8 cellular contexts compared by ENCODE assay signal in the genomic region with DNA sequence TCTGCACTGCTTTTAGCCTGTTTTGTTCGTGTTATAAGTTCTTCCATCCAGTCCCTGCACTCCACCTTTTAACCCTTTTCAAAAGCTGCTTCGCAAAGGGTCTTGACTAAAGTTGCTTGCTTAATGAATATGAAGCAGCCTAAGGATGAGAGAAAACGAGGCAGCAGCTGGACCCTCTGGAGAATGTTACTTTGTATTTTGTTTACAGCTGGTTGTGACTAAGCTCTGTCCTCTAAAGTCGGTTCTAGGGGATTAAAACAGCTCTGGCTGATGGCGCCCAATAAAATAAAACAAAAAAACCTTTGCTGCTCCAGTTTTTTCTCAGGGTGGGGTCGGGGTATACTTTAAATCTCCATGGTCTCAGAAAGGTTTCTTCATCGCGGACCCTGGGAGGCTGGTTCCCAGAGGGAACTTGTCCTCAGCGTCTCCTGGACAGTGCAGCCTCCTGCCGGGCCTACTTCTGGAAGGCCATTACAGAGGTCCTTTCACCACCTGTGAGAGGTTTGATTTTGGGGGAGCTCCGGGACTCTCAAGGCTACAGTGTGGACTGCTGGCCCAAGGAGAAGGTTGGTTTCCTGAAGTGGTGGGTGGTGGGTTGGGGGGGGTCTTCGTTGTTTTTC. TPM values are rescaled to one million over a fixed set of nuclear protein-coding genes. Genes with fewer than 3 reads are reported as not detected.
DNase-seq lines count a peak whose midpoint lies in the region; ATAC-seq and TF ChIP-seq lines count a peak whose summit lies in the region.

No MANE protein-coding gene starts in this region.

- H3K4me3 Mint-ChIP-seq in activated T-helper 17 cell treated with anti-CD3 and anti-CD28 coated beads, Interleukin-2, amount 50 U/mL, for 72 hours: peak overlapping the region; percentile 93

- H3K4me1 ChIP-seq in A673 (ENCODE audit: insufficient read depth, low read length, poor library complexity, severe bottlenecking) (peaks cover 36% of the 10 kb centered on the region), iPS-20b (ENCODE audit: insufficient read depth, low read length) (peaks cover 27% of the 10 kb centered on the region; the same call in 1 of the 2 replicates), subcutaneous abdominal adipose tissue (ENCODE audit: control insufficient read depth in 5 of 5, insufficient read depth in 5 of 5, low read length in 5 of 5) (peaks cover 13 to 47% (median 45%) of the 10 kb centered on the region in 5 donors)

- H3K4me1 Mint-ChIP-seq in activated T-helper 17 cell treated with anti-CD3 and anti-CD28 coated beads, Interleukin-2, amount 50 U/mL, for 72 hours: peaks cover 43% of the 10 kb centered on the region

- H3K27ac ChIP-seq in A673 (ENCODE audit: low read depth, low read length, poor library complexity, severe bottlenecking) (peak overlapping the region; percentile 78), iPS-20b (ENCODE audit: low read length) (peak overlapping the region; percentile 86), subcutaneous abdominal adipose tissue (ENCODE audit: low read depth, low read length) (peak overlapping the region; percentile 81)

- H3K4me3 ChIP-seq in A673 (ENCODE audit: low read depth, low read length, poor library complexity, severe bottlenecking) (peak overlapping the region; percentile 67), iPS-20b (ENCODE audit: low read length) (peak overlapping the region; percentile 94), subcutaneous abdominal adipose tissue (ENCODE audit: low read depth in 1 of 5, low read length in 5 of 5) (peak overlapping the region; percentile 74 to 98 (median 94))

- BruUV-seq in A673 (replicated peaks; lab: Mats Ljungman, UMichigan): TSS peak; percentile 96

- H3K27me3 ChIP-seq in A673 (replicated peaks; ENCODE audit: insufficient read depth, low read depth, low read length, poor library complexity) (no peaks in the 10 kb centered on the region), iPS-20b (ENCODE audit: insufficient read depth, low read length) (no peaks in the 10 kb centered on the region), subcutaneous abdominal adipose tissue (ENCODE audit: control insufficient read depth in 5 of 5, insufficient read depth in 4 of 5, low read length in 5 of 5) (no peaks in the 10 kb centered on the region)

- DNase-seq in A673 (ENCODE audit: low spot score) (no peak), HCEC 1CT (peak; percentile 38), NCI-H128 (lab: John Stamatoyannopoulos, UW; ENCODE audit: unreplicated experiment) (no peak), NCI-H187 treated with DMSO at 0.1 percent for 48 hours (lab: John Stamatoyannopoulos, UW) (no peak)
- no peak for DNase-seq in activated CD4-positive, alpha-beta T cell treated with anti-CD3 and anti-CD28 coated beads, Interleukin-2, amount 50 U/mL, for 1 hour

- peaks cover 57% of the 10 kb centered on the region for H3K36me3 ChIP-seq in A673 (ENCODE audit: insufficient read depth, low read length, poor library complexity, severe bottlenecking)
- peaks cover 68% of the 10 kb centered on the region for H3K36me3 ChIP-seq in iPS-20b (ENCODE audit: insufficient read depth, low read depth, low read length)
- H3K36me3 ChIP-seq in subcutaneous abdominal adipose tissue (ENCODE audit: control insufficient read depth in 5 of 5, insufficient read depth in 5 of 5, low read length in 5 of 5): peaks cover 7 to 28% (median 23%) of the 10 kb centered on the region in 5 donors

- H3K9me3 Mint-ChIP-seq in activated T-helper 17 cell treated with anti-CD3 and anti-CD28 coated beads, Interleukin-2, amount 50 U/mL, for 72 hours: no peaks in the 10 kb centered on the region

- CTCF ChIA-PET in A673 (lab: Charles Lee): no interaction called here

- no peak for TF ChIP-seq CTCF in A673 (conservative IDR thresholded peaks at IDR 0.05; ENCODE audit: low read depth, low read length)

- H3K9me3 ChIP-seq in A673 (ENCODE audit: low read depth, low read length, poor library complexity, severe bottlenecking): no peaks in the 10 kb centered on the region
- no peaks in the 10 kb centered on the region for H3K9me3 ChIP-seq in iPS-20b (ENCODE audit: insufficient read depth, low read depth, low read length)
- H3K9me3 ChIP-seq in subcutaneous abdominal adipose tissue (ENCODE audit: control insufficient read depth in 5 of 5, low read length in 5 of 5): no peaks in the 10 kb centered on the region

- intact Hi-C loops in A673 (cut with micrococcal nuclease; ENCODE audit: unreplicated experiment): loop anchor here (2.0 kb wide), 1 partner anchor 21 kb away; a partner anchor contains a TSS

- H3K36me3 Mint-ChIP-seq in activated T-helper 17 cell treated with anti-CD3 and anti-CD28 coated beads, Interleukin-2, amount 50 U/mL, for 72 hours (ENCODE audit: low read depth): peaks cover 80% of the 10 kb centered on the region

- peak overlapping the region; percentile 91 for H3K9ac ChIP-seq in iPS-20b (ENCODE audit: low read depth, low read length)
- peak overlapping the region; percentile 10 to 74 (median 64) for H3K9ac ChIP-seq in subcutaneous abdominal adipose tissue (ENCODE audit: low read length in 5 of 5)

- no peak for ATAC-seq in activated T-helper 17 cell treated with anti-CD3 and anti-CD28 coated beads, Interleukin-2, amount 50 U/mL, for 72 hours (replicated peaks)

- H3K27me3 Mint-ChIP-seq in activated T-helper 17 cell treated with anti-CD3 and anti-CD28 coated beads, Interleukin-2, amount 50 U/mL, for 72 hours: no peaks in the 10 kb centered on the region

- peak overlapping the region; percentile 97 for H3K27ac Mint-ChIP-seq in activated T-helper 17 cell treated with anti-CD3 and anti-CD28 coated beads, Interleukin-2, amount 50 U/mL, for 72 hours

- POLR2A ChIA-PET in A673 (lab: Charles Lee; ENCODE audit: low non-redundant PET): interaction anchor here (0.6 to 1.7 kb wide), 3 partner anchors 9 to 40 kb away, joined by 4 to 6 read pairs (median 5); a partner anchor contains a TSS

RNA-seq across cellular contexts. Expression of a gene that starts 0.8 kb away (rescaled TPM):
- total RNA-seq in A673 (2021): 238 and 245 TPM in 2 replicates
- total RNA-seq in activated T-helper 17 cell treated with anti-CD3 and anti-CD28 coated beads, Interleukin-2, amount 50 U/mL, for 72 hours: 10 to 100 TPM; 92.4 to 94.0 TPM

RNA-seq across cellular contexts. Expression of a gene that starts 21.2 kb away (rescaled TPM):
- total RNA-seq in A673 (2021): 152 and 162 TPM in 2 replicates
- total RNA-seq in activated T-helper 17 cell treated with anti-CD3 and anti-CD28 coated beads, Interleukin-2, amount 50 U/mL, for 72 hours: 100 to 1,000 TPM; 127 to 156 TPM

RNA-seq across cellular contexts. Expression of a gene that starts 40.0 kb away (rescaled TPM):
- total RNA-seq in A673 (2021): 35.0 and 40.5 TPM in 2 replicates
- 10 to 100 TPM; 23.6 to 31.4 TPM for total RNA-seq in activated T-helper 17 cell treated with anti-CD3 and anti-CD28 coated beads, Interleukin-2, amount 50 U/mL, for 72 hours

RNA-seq across cellular contexts. Expression of a gene that starts 44.7 kb away (rescaled TPM):
- total RNA-seq in A673 (2021): 43.8 and 56.8 TPM in 2 replicates
- total RNA-seq in activated T-helper 17 cell treated with anti-CD3 and anti-CD28 coated beads, Interleukin-2, amount 50 U/mL, for 72 hours: 10 to 100 TPM; 27.5 to 35.1 TPM

RNA-seq across cellular contexts. Expression of a gene that starts 44.8 kb away (rescaled TPM):
- 0.90 and 1.1 TPM in 2 replicates for total RNA-seq in A673 (2021)
- under 1 TPM; 0.11 to 0.15 TPM for total RNA-seq in activated T-helper 17 cell treated with anti-CD3 and anti-CD28 coated beads, Interleukin-2, amount 50 U/mL, for 72 hours
